In genomic region chr17:3923466-3924190, GRCh38 we compare ENCODE assay signal across 32 cellular contexts. TPM values are rescaled to one million over a fixed set of nuclear protein-coding genes. Genes with fewer than 3 reads are reported as not detected.
DNase-seq lines count a peak whose midpoint lies in the region; ATAC-seq, FAIRE-seq and TF ChIP-seq lines count a peak whose summit lies in the region.
"Had no signal": no experiment of that assay in that cellular context is flagged by ENCODE, and none has a peak within 500 bp of the region (broad histone marks: within the 10 kb centered on the region; RNA-seq: fewer than 3 reads in every experiment).

No MANE protein-coding gene starts in this region.

- no peak for FAIRE-seq in GM12878 (lab: Jason Lieb, UNC)
- FAIRE-seq: A204.1, D721Med, GM12892, RCC 7860, small intestine had no signal

- H3K9ac ChIP-seq in GM12878 (ENCODE audit: control insufficient read depth, insufficient read depth, low read length) = no peak overlapping the region

- 76% methylated on average over 18 of the region's 18 CpGs for WGBS in GM12878 (ENCODE audit: insufficient coverage, insufficient replicate concordance, low lambda C conversion rate, missing lambda C conversion rate)
- WGBS in aorta, 2 donors = 89 to 92% methylated on average over 18 of the region's 18 CpGs
- 72 to 89% methylated on average over 15 to 18 of the region's 18 CpGs for whole genome bisulfite sequencing in body of pancreas, 2 donors

- SMC1A ChIA-PET in GM12878 (lab: Charles Lee; ENCODE audit: uncharacterized antibody, unreplicated experiment) = no interaction called here

- no TSS peak for BruUV-seq in GM12878 (replicated peaks; lab: Mats Ljungman, UMichigan)

- H3K9me3 ChIP-seq in GM12878 (replicated peaks; ENCODE audit: control insufficient read depth, insufficient read depth, low read length) = no peaks in the 10 kb centered on the region
- H3K9me3 ChIP-seq in neutrophil = no peaks in the 10 kb centered on the region
- no peaks in the 10 kb centered on the region for H3K9me3 ChIP-seq in aorta (ENCODE audit: control insufficient read depth, low read length)
- no peaks in the 10 kb centered on the region for H3K9me3 ChIP-seq in body of pancreas
- H3K9me3 ChIP-seq: HAP-1, right atrium auricular region had no signal

- no peaks in the 10 kb centered on the region for H3K27me3 ChIP-seq in H7 (ENCODE audit: control insufficient read depth, insufficient read depth, low read length)
- H3K27me3 ChIP-seq in GM12878 (replicated peaks in 1 of 2; ENCODE audit: control insufficient read depth in 2 of 2, insufficient read depth in 2 of 2, low read length in 1 of 2) = no peaks in the 10 kb centered on the region
- H3K27me3 ChIP-seq in neutrophil = no peaks in the 10 kb centered on the region
- no peaks in the 10 kb centered on the region for H3K27me3 ChIP-seq in aorta (ENCODE audit: control insufficient read depth in 1 of 2, insufficient read depth in 2 of 2, low read length in 1 of 2)
- H3K27me3 ChIP-seq in body of pancreas = no peaks in the 10 kb centered on the region
- H3K27me3 ChIP-seq: right atrium auricular region had no signal

- H3K36me3 ChIP-seq in H7 (replicated peaks; ENCODE audit: control insufficient read depth, insufficient read depth, low read length) (0 out of 2 replicates have a peak, but pooled peaks cover 1% of the 10 kb centered on the region), GM12878 (ENCODE audit: control insufficient read depth in 2 of 2, insufficient read depth in 2 of 2, low read length in 1 of 2) (peaks cover 0 to 3% of the 10 kb centered on the region in 2 experiments; a peak in 2 of 4 replicates), neutrophil (peaks cover 58% of the 10 kb centered on the region), aorta (ENCODE audit: control insufficient read depth in 1 of 2, insufficient read depth in 2 of 2, low read length in 1 of 2) (no peaks in the 10 kb centered on the region), body of pancreas (replicated peaks in 1 of 2; ENCODE audit: insufficient read depth in 1 of 2, low read depth in 2 of 2) (no peaks in the 10 kb centered on the region)
- H3K36me3 ChIP-seq: HAP-1, right atrium auricular region had no signal

- H3K4me2 ChIP-seq in GM12878 (ENCODE audit: control insufficient read depth, insufficient read depth) = no peak overlapping the region

- in situ Hi-C loops in GM12878 (cut with MboI) = no loop called here

- CTCF ChIA-PET in GM12878 (lab: Yijun Ruan, JAX) = no interaction called here

- H3K27ac ChIP-seq in GM12878 (ENCODE audit: control insufficient read depth, insufficient read depth) (no peak overlapping the region), neutrophil (peak overlapping the region; percentile 61), aorta (ENCODE audit: low read depth in 1 of 2, low read length in 2 of 2) (no peak overlapping the region), body of pancreas (no peak overlapping the region)
- H3K27ac ChIP-seq: right atrium auricular region, VCaP had no signal

- TF ChIP-seq POLR2A in GM12878 (IDR thresholded peaks at IDR 0.05; ENCODE audit: low read depth, low read length) = 0 out of 2 replicates have a peak, but pooled peaks have one; percentile 31
- TF ChIP-seq POLR2A in body of pancreas (IDR thresholded peaks at IDR 0.05) = no peak

- no peaks in the 10 kb centered on the region for H3K79me2 ChIP-seq in GM12878 (ENCODE audit: control insufficient read depth, insufficient read depth, low read length)

- H3K4me3 ChIP-seq in H7 (ENCODE audit: insufficient read depth, low read depth, low read length) (no peak overlapping the region), GM12878 (no peak overlapping the region), neutrophil (ENCODE audit: low read depth in 1 of 2, low read length in 1 of 2) (no peak overlapping the region), aorta (ENCODE audit: low read length in 2 of 2) (no peak overlapping the region), body of pancreas (no peak overlapping the region)
- H3K4me3 ChIP-seq: HAP-1, right atrium auricular region had no signal

- DNase-seq in NCI-H2107 treated with DMSO at 0.1 percent for 48 hours (lab: John Stamatoyannopoulos, UW; ENCODE audit: unreplicated experiment) (peak; percentile 7), NCI-H2107 (lab: John Stamatoyannopoulos, UW) (no peak), H7 (peak; percentile 67), GM12878 (ENCODE audit: low read depth, low spot score) (no peak), aorta (no peak), NCI-H526 treated with DMSO at 0.1 percent for 48 hours (lab: John Stamatoyannopoulos, UW) (no peak), body of pancreas (no peak)
- DNase-seq: activated CD4-positive, alpha-beta T cell treated with anti-CD3 and anti-CD28 coated beads, Interleukin-2, amount 10 ng/mL, durations not matched to agents 24 days and 14 days; activated gamma-delta T cell treated with Interleukin-2 at 50 U/mL for 16 hours; activated naive CD8-positive, alpha-beta T cell treated with anti-CD3 and anti-CD28 coated beads, Interleukin-2, amount 50 U/mL, for 24 hours; activated T-cell treated with anti-CD3 and anti-CD28 coated beads, Interleukin-2, amount 50 U/mL, for 1 hour; CD4-positive, CD25-positive, alpha-beta regulatory T cell; erythroblast; immature natural killer cell; NCI-H146; NCI-H774; posterior cingulate gyrus; SIG-M5; small intestine; stimulated activated naive CD4-positive, alpha-beta T cell treated with Interleukin-2 at 50 U/mL for 16 hours; SW 1271; T1000 had no signal

- RAD21 ChIA-PET in GM12878 (lab: Charles Lee; ENCODE audit: unreplicated experiment) = interaction anchor here (0.9 kb wide), 1 partner anchor 85 kb away, joined by 3 read pairs; no protein-coding TSS in a partner anchor

- POLR2A ChIA-PET in GM12878 (lab: Charles Lee) = no interaction called here

- no peak for TF ChIP-seq RAD21 in GM12878 (IDR thresholded peaks at IDR 0.05; ENCODE audit: insufficient read depth, low read depth, low read length)

- TF ChIP-seq CTCF in GM12878 (IDR thresholded peaks at IDR 0.05 in 2 of 3, conservative IDR thresholded peaks at IDR 0.05 in 1 of 3; ENCODE audit: control insufficient read depth in 2 of 3, extremely low read depth in 1 of 3, insufficient read depth in 1 of 3, low read depth in 3 of 3, low read length in 3 of 3) = no peak
- TF ChIP-seq CTCF in neutrophil (IDR thresholded peaks at IDR 0.05) = no peak
- no peak for TF ChIP-seq CTCF in body of pancreas (IDR thresholded peaks at IDR 0.05)

- H3K4me1 ChIP-seq in GM12878 (ENCODE audit: control insufficient read depth, insufficient read depth, low read length) (no peaks in the 10 kb centered on the region), neutrophil (ENCODE audit: control insufficient read depth in 1 of 2, insufficient read depth in 1 of 2, low read depth in 1 of 2, low read length in 1 of 2) (peaks cover 6 to 7% of the 10 kb centered on the region in 2 experiments), aorta (ENCODE audit: control insufficient read depth in 1 of 2, insufficient read depth in 2 of 2, low read length in 2 of 2) (no peaks in the 10 kb centered on the region), body of pancreas (peaks cover 5% of the 10 kb centered on the region)
- H3K4me1 ChIP-seq: HAP-1 had no signal

- H4K20me1 ChIP-seq in GM12878 (ENCODE audit: control insufficient read depth, insufficient read depth) = no peaks in the 10 kb centered on the region

- H2AFZ ChIP-seq in GM12878 (ENCODE audit: control insufficient read depth, low read depth, low read length) = no peak overlapping the region

- ATAC-seq in GM12878 = no peak
- no peak for ATAC-seq in aorta (ENCODE audit: low FRiP score)
- ATAC-seq in body of pancreas = no peak
- ATAC-seq: activated naive CD8-positive, alpha-beta T cell treated with anti-CD3 and anti-CD28 coated beads, Interleukin-2, amount 50 U/mL, for 24 hours had no signal

- TF ChIP-seq EP300 in GM12878 (IDR thresholded peaks at IDR 0.05; ENCODE audit: borderline replicate concordance in 1 of 2, control insufficient read depth in 1 of 2, low read depth in 2 of 2, low read length in 2 of 2) = no peak

- intact Hi-C loops in GM12878 (cut with micrococcal nuclease; ENCODE audit: unreplicated experiment) = no loop called here
- intact Hi-C loops in aorta (cut with DNase I) = no loop called here
- intact Hi-C loops in body of pancreas (cut with DNase I) = no loop called here

RNA-seq across cellular contexts. Expression of gene P2RX1, which starts 7.4 kb away (rescaled TPM):
- total RNA-seq in H7 (2014; rRNA removed; shearing (Covaris generic)) = 0.10 and 0.33 TPM in 2 replicates
- 6.9 and 8.0 TPM in 2 replicates for total RNA-seq in GM12878 (2013; cell fraction: nucleolus; rRNA removed)
- total RNA-seq in GM12878 (2014; rRNA removed) (5.5 and 5.9 TPM in 2 replicates), GM12878 (2014; rRNA removed; fragmentation: Illumina TruSeq; extraction: Trizol) (2.7 and 3.1 TPM in 2 replicates), GM12878 (2021) (5.0 and 5.1 TPM in 2 replicates), aorta (1 to 10 TPM; 3.5 to 4.7 TPM), body of pancreas (10 to 100 TPM; 39.2 to 45.4 TPM)
- polyA plus RNA-seq in GM12878 (2011; ENCODE audit: low read depth) = 1.5 TPM
- polyA plus RNA-seq in GM12878 (2011; rRNA removed) (0.12 and 0.19 TPM in 2 replicates), GM12878 (2014; fragmentation: Illumina TruSeq; extraction: Trizol) (2.4 and 3.2 TPM in 2 replicates), GM12878 (2014; fragmentation: Nextera tagmentation; extraction: Ambion mirVana) (under 1 TPM; 0.16 to 0.22 TPM), GM12878 (2014; rRNA removed) (5.6 and 6.2 TPM in 2 replicates), GM12878 (2016; fragmentation: Nextera tagmentation; extraction: Ambion mirVana) (1 to 10 TPM; 3.6 to 4.3 TPM), aorta (1 to 10 TPM in 1 of 2 donors, under 1 TPM in 1; 0.50 to 1.6 TPM)
- 0.10 and 0.25 TPM in 2 replicates for polyA plus RNA-seq in GM12878 (2011; cell fraction: cytosol; rRNA removed)
- 0.80 and 1.5 TPM in 2 replicates for polyA plus RNA-seq in GM12878 (2011; cell fraction: nucleus; rRNA removed)
- polyA plus RNA-seq in GM12878 (2012) = 3.1 and 4.9 TPM in 2 replicates
- polyA minus RNA-seq in GM12878 (2011; rRNA and poly(A)+ RNA removed) = 0.22 TPM in 1 of 2 replicates, not detected in the other
- not detected in 2 replicates for polyA minus RNA-seq in GM12878 (2011; cell fraction: cytosol; rRNA and poly(A)+ RNA removed)
- 0.29 and 0.36 TPM in 2 replicates for polyA minus RNA-seq in GM12878 (2011; cell fraction: nucleus; rRNA and poly(A)+ RNA removed)
- total RNA-seq: activated CD8-positive, alpha-beta memory T cell treated with anti-CD3 and anti-CD28 coated beads for 36 hours; glomerular endothelial cell had no signal
- polyA plus RNA-seq: CD4-positive, CD25-positive, alpha-beta regulatory T cell had no signal

RNA-seq across cellular contexts. Expression of gene CAMKK1, which starts 30.8 kb away (rescaled TPM):
- total RNA-seq in H7 (2014; rRNA removed; shearing (Covaris generic)) = 6.0 and 6.7 TPM in 2 replicates
- total RNA-seq in GM12878 (2013; cell fraction: nucleolus; rRNA removed) = 8.9 and 10.3 TPM in 2 replicates
- total RNA-seq in GM12878 (2014; rRNA removed) = 0.27 and 0.62 TPM in 2 replicates
- 0.23 and 0.27 TPM in 2 replicates for total RNA-seq in GM12878 (2014; rRNA removed; fragmentation: Illumina TruSeq; extraction: Trizol)
- total RNA-seq in GM12878 (2021) = 0.49 and 0.58 TPM in 2 replicates
- 0.87 TPM for polyA plus RNA-seq in GM12878 (2011; ENCODE audit: low read depth)
- polyA plus RNA-seq in GM12878 (2011; rRNA removed) = 0.76 and 0.84 TPM in 2 replicates
- polyA plus RNA-seq in GM12878 (2011; cell fraction: cytosol; rRNA removed) = 1.3 and 1.4 TPM in 2 replicates
- 3.5 and 4.7 TPM in 2 replicates for polyA plus RNA-seq in GM12878 (2011; cell fraction: nucleus; rRNA removed)
- polyA plus RNA-seq in GM12878 (2012) = 1.7 and 2.0 TPM in 2 replicates
- polyA plus RNA-seq in GM12878 (2014; fragmentation: Illumina TruSeq; extraction: Trizol) = 0.17 and 0.34 TPM in 2 replicates
- polyA plus RNA-seq in GM12878 (2014; fragmentation: Nextera tagmentation; extraction: Ambion mirVana) = under 1 TPM; 0.06 to 0.09 TPM
- 0.36 and 0.41 TPM in 2 replicates for polyA plus RNA-seq in GM12878 (2014; rRNA removed)
- under 1 TPM; 0.12 to 0.63 TPM for polyA plus RNA-seq in GM12878 (2016; fragmentation: Nextera tagmentation; extraction: Ambion mirVana)
- 0.80 and 2.4 TPM in 2 replicates for polyA minus RNA-seq in GM12878 (2011; rRNA and poly(A)+ RNA removed)
- 0.40 and 0.94 TPM in 2 replicates for polyA minus RNA-seq in GM12878 (2011; cell fraction: cytosol; rRNA and poly(A)+ RNA removed)
- polyA minus RNA-seq in GM12878 (2011; cell fraction: nucleus; rRNA and poly(A)+ RNA removed) = 0.73 and 1.4 TPM in 2 replicates
- total RNA-seq in aorta = 10 to 100 TPM in 1 of 2 donors, 1 to 10 TPM in 1; 5.1 to 11.2 TPM
- 1 to 10 TPM; 1.6 to 4.2 TPM for polyA plus RNA-seq in aorta
- total RNA-seq in body of pancreas = 1 to 10 TPM; 9.2 to 9.3 TPM

RNA-seq across cellular contexts. Expression of gene ATP2A3, which starts 40.6 kb away (rescaled TPM):
- 5.7 and 5.8 TPM in 2 replicates for total RNA-seq in H7 (2014; rRNA removed; shearing (Covaris generic))
- total RNA-seq in GM12878 (2013; cell fraction: nucleolus; rRNA removed) = 101 and 113 TPM in 2 replicates
- total RNA-seq in GM12878 (2014; rRNA removed) (42.3 and 48.7 TPM in 2 replicates), GM12878 (2014; rRNA removed; fragmentation: Illumina TruSeq; extraction: Trizol) (15.7 and 20.1 TPM in 2 replicates), GM12878 (2021) (91.7 and 99.2 TPM in 2 replicates), aorta (10 to 100 TPM; 28.7 to 32.1 TPM), body of pancreas (10 to 100 TPM; 43.8 to 49.5 TPM)
- 24.6 TPM for polyA plus RNA-seq in GM12878 (2011; ENCODE audit: low read depth)
- polyA plus RNA-seq in GM12878 (2011; rRNA removed) (11.9 and 27.0 TPM in 2 replicates), GM12878 (2014; fragmentation: Illumina TruSeq; extraction: Trizol) (11.6 and 26.5 TPM in 2 replicates), GM12878 (2014; fragmentation: Nextera tagmentation; extraction: Ambion mirVana) (1 to 10 TPM; 1.0 to 3.0 TPM), GM12878 (2014; rRNA removed) (66.4 and 78.9 TPM in 2 replicates), GM12878 (2016; fragmentation: Nextera tagmentation; extraction: Ambion mirVana) (10 to 100 TPM; 61.1 to 62.8 TPM), aorta (10 to 100 TPM in 1 of 2 donors, 1 to 10 TPM in 1; 7.5 to 88.7 TPM)
- polyA plus RNA-seq in GM12878 (2011; cell fraction: cytosol; rRNA removed) = 33.7 and 42.7 TPM in 2 replicates
- 110 and 156 TPM in 2 replicates for polyA plus RNA-seq in GM12878 (2011; cell fraction: nucleus; rRNA removed)
- 53.3 and 60.4 TPM in 2 replicates for polyA plus RNA-seq in GM12878 (2012)
- polyA minus RNA-seq in GM12878 (2011; rRNA and poly(A)+ RNA removed) = 33.0 and 50.5 TPM in 2 replicates
- polyA minus RNA-seq in GM12878 (2011; cell fraction: cytosol; rRNA and poly(A)+ RNA removed) = 22.2 and 24.8 TPM in 2 replicates
- polyA minus RNA-seq in GM12878 (2011; cell fraction: nucleus; rRNA and poly(A)+ RNA removed) = 32.2 and 63.0 TPM in 2 replicates

Comparison
In these comparisons a context has a peak if more than half of its experiments do, and no peak if none do; other contexts are left out.
1. DNase-seq: peak in NCI-H2107 treated with DMSO at 0.1 percent for 48 hours (single experiment) and H7 (single experiment); none in NCI-H2107 (single experiment), GM12878 (single experiment), aorta (0 of 2), NCI-H526 treated with DMSO at 0.1 percent for 48 hours (single experiment) and body of pancreas (0 of 4).
2. RNA of gene P2RX1, which starts 7.4 kb away (total RNA-seq): 39.2 to 45.4 TPM in body of pancreas; 2.7 to 8.0 TPM in GM12878, 3.5 to 4.7 TPM in aorta and 0.10 to 0.33 TPM in H7; every median in the first group is over 4 times any median in the second.